ENCODE assay signal across 17 cellular contexts in genomic region chr4:148530114-148530513, GRCh38.
"Had no signal": no experiment of that assay in that cellular context is flagged by ENCODE, and none has a peak within 500 bp of the region (broad histone marks: within the 10 kb centered on the region; RNA-seq: fewer than 3 reads in every experiment).

No MANE protein-coding gene starts in this region.

- H3K27ac ChIP-seq: parathyroid adenoma, prostate gland, right lobe of liver, stomach, thyroid gland had no signal

- H3K4me3 ChIP-seq: prostate gland, right lobe of liver, stomach, thyroid gland had no signal

- H3K4me1 Mint-ChIP-seq: naive B cell; nephron progenitor cell; stimulated activated naive B cell treated with anti-CD40 and anti-IgM and Interleukin-4, amounts not matched to agents 10 μg/mL and 1 μg/mL and 100 μg/mL, for 72 hours had no signal

- H3K27ac Mint-ChIP-seq: dendritic cell treated with granulocyte-macrophage colony-stimulating factor and Interleukin-4, amounts not matched to agents 40 ng/mL and 50 ng/mL, for 4 days; effector memory CD8-positive, alpha-beta T cell; nephron progenitor cell; stimulated activated naive B cell treated with anti-CD40 and anti-IgM and Interleukin-4, amounts not matched to agents 10 μg/mL and 1 μg/mL and 100 μg/mL, for 72 hours; type B pancreatic cell had no signal

- H3K27me3 ChIP-seq: right lobe of liver, stomach, thyroid gland had no signal

- DNase-seq: effector memory CD8-positive, alpha-beta T cell; erythroblast; glutamatergic neuron; mesendoderm; naive B cell; nephron progenitor cell; retina; right lobe of liver; stimulated activated CD4-positive, alpha-beta T cell treated with anti-CD3 and anti-CD28 coated beads, Interleukin-2, amount 100 ng/mL, for 24 hours; stimulated activated CD4-positive, alpha-beta T cell treated with anti-CD3 and anti-CD28 coated beads, Interleukin-4, amount 100 ng/mL, for 4 hours; stimulated activated naive B cell treated with anti-CD40 and anti-IgM and Interleukin-4, amounts not matched to agents 10 μg/mL and 1 μg/mL and 100 μg/mL, for 72 hours; stomach; thyroid gland had no signal

- H3K4me3 Mint-ChIP-seq: dendritic cell treated with granulocyte-macrophage colony-stimulating factor and Interleukin-4, amounts not matched to agents 40 ng/mL and 50 ng/mL, for 4 days; effector memory CD8-positive, alpha-beta T cell; naive B cell; nephron progenitor cell; stimulated activated naive B cell treated with anti-CD40 and anti-IgM and Interleukin-4, amounts not matched to agents 10 μg/mL and 1 μg/mL and 100 μg/mL, for 72 hours; type B pancreatic cell had no signal

- H3K4me1 ChIP-seq: parathyroid adenoma, prostate gland, right lobe of liver, stomach, thyroid gland had no signal

- H3K9me3 ChIP-seq: prostate gland, right lobe of liver, thyroid gland had no signal

- H2AFZ ChIP-seq: parathyroid adenoma had no signal

- H3K27me3 Mint-ChIP-seq: dendritic cell treated with granulocyte-macrophage colony-stimulating factor and Interleukin-4, amounts not matched to agents 40 ng/mL and 50 ng/mL, for 4 days; naive B cell; stimulated activated naive B cell treated with anti-CD40 and anti-IgM and Interleukin-4, amounts not matched to agents 10 μg/mL and 1 μg/mL and 100 μg/mL, for 72 hours; type B pancreatic cell had no signal

- H3K36me3 ChIP-seq: prostate gland, right lobe of liver, stomach, thyroid gland had no signal

- H3K9ac ChIP-seq: parathyroid adenoma had no signal

- ATAC-seq: effector memory CD8-positive, alpha-beta T cell; right lobe of liver; stimulated activated naive B cell treated with anti-CD40 and anti-IgM and Interleukin-4, amounts not matched to agents 10 μg/mL and 1 μg/mL and 100 μg/mL, for 72 hours had no signal
